8 cellular contexts compared by ENCODE assay signal in the genomic region with DNA sequence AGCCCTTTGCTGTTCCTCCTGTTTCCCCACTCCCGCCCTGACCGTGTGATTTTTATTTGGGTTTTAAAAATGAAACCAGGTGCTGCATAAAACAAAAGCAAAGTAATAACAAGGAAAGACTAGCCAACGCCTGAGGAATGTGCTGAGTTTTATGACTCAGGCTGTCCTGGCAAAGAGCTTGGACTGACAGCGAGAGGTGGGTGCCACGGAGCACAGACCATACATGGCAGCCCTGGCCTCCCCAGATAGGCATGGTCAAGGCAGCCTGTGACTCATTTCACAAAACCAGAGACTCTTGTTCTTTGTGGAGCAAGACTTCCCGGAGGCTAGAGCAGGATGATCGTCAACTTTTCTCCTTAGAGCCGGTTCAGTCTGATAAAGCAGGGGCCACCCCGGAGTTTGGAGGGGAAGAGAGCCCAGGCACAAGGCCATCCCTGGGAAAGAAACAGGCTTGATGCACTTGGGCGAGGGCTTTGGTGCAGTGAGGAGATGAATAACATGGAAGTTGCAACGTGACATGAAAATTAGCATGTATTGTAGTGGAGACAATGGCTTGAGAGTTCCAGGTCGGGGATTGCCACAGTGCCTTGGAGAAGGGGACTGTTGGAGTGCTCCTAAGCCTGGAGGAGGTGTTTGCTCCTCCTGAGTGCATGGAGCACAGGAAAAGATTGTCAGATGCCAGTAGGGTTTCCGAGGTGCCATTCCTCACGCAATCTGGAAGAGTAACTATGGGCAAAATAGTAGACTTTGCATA. TPM values are rescaled to one million over a fixed set of nuclear protein-coding genes. Genes with fewer than 3 reads are reported as not detected.
DNase-seq lines count a peak whose midpoint lies in the region; ATAC-seq and TF ChIP-seq lines count a peak whose summit lies in the region.

No MANE protein-coding gene starts in this region.

- H3K9me3 ChIP-seq in mucosa of descending colon, result no peaks in the 10 kb centered on the region

- peaks cover 29% of the 10 kb centered on the region for H3K4me1 ChIP-seq in mucosa of descending colon (ENCODE audit: low read depth)

- no peak overlapping the region for H3K4me3 ChIP-seq in choroid plexus epithelial cell (ENCODE audit: low read depth, low read length)
- no peak overlapping the region for H3K4me3 ChIP-seq in mucosa of descending colon

- TF ChIP-seq CTCF in choroid plexus epithelial cell (conservative IDR thresholded peaks at IDR 0.05; ENCODE audit: low read depth, low read length), result peak; percentile 2
- TF ChIP-seq CTCF in mucosa of descending colon (IDR thresholded peaks at IDR 0.05), result no peak

- no peaks in the 10 kb centered on the region for H3K36me3 ChIP-seq in mucosa of descending colon (ENCODE audit: low read depth)

- ATAC-seq in HG03571 (IDR thresholded peaks at IDR 0.05; ENCODE audit: unreplicated experiment) (peak; percentile 42), mucosa of descending colon (peak; percentile 52), GM21360 (IDR thresholded peaks at IDR 0.05; ENCODE audit: unreplicated experiment) (no peak)

- intact Hi-C loops in mucosa of descending colon (cut with DNase I, micrococcal nuclease), result no loop called here

- DNase-seq in GM04504 (ENCODE audit: low read depth), result peak; percentile 96
- peak; percentile 90 for DNase-seq in choroid plexus epithelial cell (ENCODE audit: low read depth)
- peak; percentile 49 to 66 (median 55) for DNase-seq in mucosa of descending colon
- no peak for DNase-seq in NCI-H446 (lab: John Stamatoyannopoulos, UW)
- no peak for DNase-seq in NCI-H446 treated with DMSO at 0.1 percent for 48 hours (lab: John Stamatoyannopoulos, UW)
- no peak for DNase-seq in cortex of kidney (lab: John Stamatoyannopoulos, UW)

RNA-seq across cellular contexts. Expression of gene C4orf51, which starts 54.8 kb away (rescaled TPM):
- not detected for total RNA-seq in mucosa of descending colon

Comparison
In these comparisons a context has a peak if more than half of its experiments do, and no peak if none do; other contexts are left out.
1. DNase-seq: peak in GM04504 (single experiment), choroid plexus epithelial cell (single experiment) and mucosa of descending colon (3 of 3); none in NCI-H446 (0 of 2), NCI-H446 treated with DMSO at 0.1 percent for 48 hours (single experiment) and cortex of kidney (single experiment).